Comparison of ENCODE assay signal across 1 cellular context in the genomic region with DNA sequence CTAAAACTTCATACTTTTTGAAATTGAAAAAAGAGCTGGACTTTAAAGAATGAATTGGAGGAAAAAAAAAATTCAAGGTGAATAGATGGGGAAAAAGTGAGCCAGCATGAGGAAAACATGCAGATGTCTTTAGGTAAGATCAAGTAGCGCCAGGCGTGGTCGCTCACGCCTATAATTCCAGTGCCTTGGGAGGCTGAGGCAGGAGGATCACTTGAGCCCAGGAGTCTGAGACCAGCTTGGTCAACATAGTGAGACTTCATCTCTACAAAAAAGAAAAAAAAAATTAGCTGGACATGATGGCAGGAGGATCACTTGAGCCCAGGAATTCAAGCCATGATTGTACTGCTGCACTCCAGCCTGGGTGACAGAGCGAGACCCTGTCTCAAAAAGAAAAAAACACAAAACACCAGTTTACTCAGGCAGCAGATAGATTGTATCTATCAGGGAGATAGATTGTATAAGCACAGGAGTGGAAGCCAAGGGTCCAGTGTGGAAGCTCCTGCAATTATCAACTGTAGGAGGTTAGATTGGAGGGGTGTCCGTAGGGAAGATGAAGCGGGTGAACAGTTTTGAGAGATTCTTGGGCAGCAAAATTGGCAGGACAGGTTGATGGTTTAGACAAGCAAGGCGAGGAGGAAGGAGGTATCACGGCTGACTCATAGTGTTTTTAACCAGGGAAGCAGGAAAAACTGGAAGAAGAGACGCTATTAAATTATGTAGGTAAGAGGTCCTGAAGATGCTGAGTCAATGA.
A peak's percentile ranks its signal among the peaks of the same experiment; 100 is the strongest.
TF ChIP-seq lines count a peak whose summit lies in the region.

No MANE protein-coding gene starts in this region.

TF ChIP-seq in K562, 482 proteins besides CTCF, POLR2A, EP300 and RAD21 (continued from another document):
- TF ChIP-seq, protein P1, sequence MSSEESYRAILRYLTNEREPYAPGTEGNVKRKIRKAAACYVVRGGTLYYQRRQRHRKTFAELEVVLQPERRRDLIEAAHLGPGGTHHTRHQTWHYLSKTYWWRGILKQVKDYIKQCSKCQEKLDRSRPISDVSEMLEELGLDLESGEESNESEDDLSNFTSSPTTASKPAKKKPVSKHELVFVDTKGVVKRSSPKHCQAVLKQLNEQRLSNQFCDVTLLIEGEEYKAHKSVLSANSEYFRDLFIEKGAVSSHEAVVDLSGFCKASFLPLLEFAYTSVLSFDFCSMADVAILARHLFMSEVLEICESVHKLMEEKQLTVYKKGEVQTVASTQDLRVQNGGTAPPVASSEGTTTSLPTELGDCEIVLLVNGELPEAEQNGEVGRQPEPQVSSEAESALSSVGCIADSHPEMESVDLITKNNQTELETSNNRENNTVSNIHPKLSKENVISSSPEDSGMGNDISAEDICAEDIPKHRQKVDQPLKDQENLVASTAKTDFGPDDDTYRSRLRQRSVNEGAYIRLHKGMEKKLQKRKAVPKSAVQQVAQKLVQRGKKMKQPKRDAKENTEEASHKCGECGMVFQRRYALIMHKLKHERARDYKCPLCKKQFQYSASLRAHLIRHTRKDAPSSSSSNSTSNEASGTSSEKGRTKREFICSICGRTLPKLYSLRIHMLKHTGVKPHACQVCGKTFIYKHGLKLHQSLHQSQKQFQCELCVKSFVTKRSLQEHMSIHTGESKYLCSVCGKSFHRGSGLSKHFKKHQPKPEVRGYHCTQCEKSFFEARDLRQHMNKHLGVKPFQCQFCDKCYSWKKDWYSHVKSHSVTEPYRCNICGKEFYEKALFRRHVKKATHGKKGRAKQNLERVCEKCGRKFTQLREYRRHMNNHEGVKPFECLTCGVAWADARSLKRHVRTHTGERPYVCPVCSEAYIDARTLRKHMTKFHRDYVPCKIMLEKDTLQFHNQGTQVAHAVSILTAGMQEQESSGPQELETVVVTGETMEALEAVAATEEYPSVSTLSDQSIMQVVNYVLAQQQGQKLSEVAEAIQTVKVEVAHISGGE (CRISPR knock-in tag; IDR thresholded peaks at IDR 0.05) = peak in 1 of 3 experiments; percentile 85; a peak in 2 of 6 replicates
- no peak for TF ChIP-seq CAMTA2 (CRISPR knock-in tag; conservative IDR thresholded peaks at IDR 0.05)
- no peak for TF ChIP-seq ZNF134 (CRISPR knock-in tag; conservative IDR thresholded peaks at IDR 0.05)
- TF ChIP-seq, protein P2, sequence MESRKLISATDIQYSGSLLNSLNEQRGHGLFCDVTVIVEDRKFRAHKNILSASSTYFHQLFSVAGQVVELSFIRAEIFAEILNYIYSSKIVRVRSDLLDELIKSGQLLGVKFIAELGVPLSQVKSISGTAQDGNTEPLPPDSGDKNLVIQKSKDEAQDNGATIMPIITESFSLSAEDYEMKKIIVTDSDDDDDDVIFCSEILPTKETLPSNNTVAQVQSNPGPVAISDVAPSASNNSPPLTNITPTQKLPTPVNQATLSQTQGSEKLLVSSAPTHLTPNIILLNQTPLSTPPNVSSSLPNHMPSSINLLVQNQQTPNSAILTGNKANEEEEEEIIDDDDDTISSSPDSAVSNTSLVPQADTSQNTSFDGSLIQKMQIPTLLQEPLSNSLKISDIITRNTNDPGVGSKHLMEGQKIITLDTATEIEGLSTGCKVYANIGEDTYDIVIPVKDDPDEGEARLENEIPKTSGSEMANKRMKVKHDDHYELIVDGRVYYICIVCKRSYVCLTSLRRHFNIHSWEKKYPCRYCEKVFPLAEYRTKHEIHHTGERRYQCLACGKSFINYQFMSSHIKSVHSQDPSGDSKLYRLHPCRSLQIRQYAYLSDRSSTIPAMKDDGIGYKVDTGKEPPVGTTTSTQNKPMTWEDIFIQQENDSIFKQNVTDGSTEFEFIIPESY (CRISPR knock-in tag; IDR thresholded peaks at IDR 0.05) = 0 out of 2 replicates have a peak, but pooled peaks have one; percentile 18
- TF ChIP-seq ELF2 (CRISPR knock-in tag; IDR thresholded peaks at IDR 0.05) = no peak
- TF ChIP-seq NFRKB (IDR thresholded peaks at IDR 0.05; ENCODE audit: low read depth) = no peak
- TF ChIP-seq, protein P3, sequence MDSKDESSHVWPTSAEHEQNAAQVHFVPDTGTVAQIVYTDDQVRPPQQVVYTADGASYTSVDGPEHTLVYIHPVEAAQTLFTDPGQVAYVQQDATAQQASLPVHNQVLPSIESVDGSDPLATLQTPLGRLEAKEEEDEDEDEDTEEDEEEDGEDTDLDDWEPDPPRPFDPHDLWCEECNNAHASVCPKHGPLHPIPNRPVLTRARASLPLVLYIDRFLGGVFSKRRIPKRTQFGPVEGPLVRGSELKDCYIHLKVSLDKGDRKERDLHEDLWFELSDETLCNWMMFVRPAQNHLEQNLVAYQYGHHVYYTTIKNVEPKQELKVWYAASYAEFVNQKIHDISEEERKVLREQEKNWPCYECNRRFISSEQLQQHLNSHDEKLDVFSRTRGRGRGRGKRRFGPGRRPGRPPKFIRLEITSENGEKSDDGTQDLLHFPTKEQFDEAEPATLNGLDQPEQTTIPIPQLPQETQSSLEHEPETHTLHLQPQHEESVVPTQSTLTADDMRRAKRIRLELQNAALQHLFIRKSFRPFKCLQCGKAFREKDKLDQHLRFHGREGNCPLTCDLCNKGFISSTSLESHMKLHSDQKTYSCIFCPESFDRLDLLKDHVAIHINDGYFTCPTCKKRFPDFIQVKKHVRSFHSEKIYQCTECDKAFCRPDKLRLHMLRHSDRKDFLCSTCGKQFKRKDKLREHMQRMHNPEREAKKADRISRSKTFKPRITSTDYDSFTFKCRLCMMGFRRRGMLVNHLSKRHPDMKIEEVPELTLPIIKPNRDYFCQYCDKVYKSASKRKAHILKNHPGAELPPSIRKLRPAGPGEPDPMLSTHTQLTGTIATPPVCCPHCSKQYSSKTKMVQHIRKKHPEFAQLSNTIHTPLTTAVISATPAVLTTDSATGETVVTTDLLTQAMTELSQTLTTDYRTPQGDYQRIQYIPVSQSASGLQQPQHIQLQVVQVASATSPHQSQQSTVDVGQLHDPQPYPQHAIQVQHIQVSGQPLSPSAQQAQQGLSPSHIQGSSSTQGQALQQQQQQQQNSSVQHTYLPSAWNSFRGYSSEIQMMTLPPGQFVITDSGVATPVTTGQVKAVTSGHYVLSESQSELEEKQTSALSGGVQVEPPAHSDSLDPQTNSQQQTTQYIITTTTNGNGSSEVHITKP (IDR thresholded peaks at IDR 0.05; ENCODE audit: partially characterized antibody) = no peak
- TF ChIP-seq, protein P4, sequence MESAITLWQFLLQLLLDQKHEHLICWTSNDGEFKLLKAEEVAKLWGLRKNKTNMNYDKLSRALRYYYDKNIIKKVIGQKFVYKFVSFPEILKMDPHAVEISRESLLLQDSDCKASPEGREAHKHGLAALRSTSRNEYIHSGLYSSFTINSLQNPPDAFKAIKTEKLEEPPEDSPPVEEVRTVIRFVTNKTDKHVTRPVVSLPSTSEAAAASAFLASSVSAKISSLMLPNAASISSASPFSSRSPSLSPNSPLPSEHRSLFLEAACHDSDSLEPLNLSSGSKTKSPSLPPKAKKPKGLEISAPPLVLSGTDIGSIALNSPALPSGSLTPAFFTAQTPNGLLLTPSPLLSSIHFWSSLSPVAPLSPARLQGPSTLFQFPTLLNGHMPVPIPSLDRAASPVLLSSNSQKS (CRISPR knock-in tag; IDR thresholded peaks at IDR 0.05) = no peak
- TF ChIP-seq ZNF766 (CRISPR knock-in tag; conservative IDR thresholded peaks at IDR 0.05) = no peak
- no peak for TF ChIP-seq ZC3H11A (IDR thresholded peaks at IDR 0.05; ENCODE audit: low read depth, low read length)
- TF ChIP-seq, protein P5, sequence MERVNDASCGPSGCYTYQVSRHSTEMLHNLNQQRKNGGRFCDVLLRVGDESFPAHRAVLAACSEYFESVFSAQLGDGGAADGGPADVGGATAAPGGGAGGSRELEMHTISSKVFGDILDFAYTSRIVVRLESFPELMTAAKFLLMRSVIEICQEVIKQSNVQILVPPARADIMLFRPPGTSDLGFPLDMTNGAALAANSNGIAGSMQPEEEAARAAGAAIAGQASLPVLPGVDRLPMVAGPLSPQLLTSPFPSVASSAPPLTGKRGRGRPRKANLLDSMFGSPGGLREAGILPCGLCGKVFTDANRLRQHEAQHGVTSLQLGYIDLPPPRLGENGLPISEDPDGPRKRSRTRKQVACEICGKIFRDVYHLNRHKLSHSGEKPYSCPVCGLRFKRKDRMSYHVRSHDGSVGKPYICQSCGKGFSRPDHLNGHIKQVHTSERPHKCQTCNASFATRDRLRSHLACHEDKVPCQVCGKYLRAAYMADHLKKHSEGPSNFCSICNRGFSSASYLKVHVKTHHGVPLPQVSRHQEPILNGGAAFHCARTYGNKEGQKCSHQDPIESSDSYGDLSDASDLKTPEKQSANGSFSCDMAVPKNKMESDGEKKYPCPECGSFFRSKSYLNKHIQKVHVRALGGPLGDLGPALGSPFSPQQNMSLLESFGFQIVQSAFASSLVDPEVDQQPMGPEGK (CRISPR knock-in tag; IDR thresholded peaks at IDR 0.05; ENCODE audit: borderline replicate concordance) = no peak
- TF ChIP-seq RFX1 (IDR thresholded peaks at IDR 0.05) = 0 out of 2 replicates have a peak, but pooled peaks have one; percentile 9
- TF ChIP-seq EWSR1 (IDR thresholded peaks at IDR 0.05; ENCODE audit: borderline replicate concordance, low read depth, partially characterized antibody) = peak; percentile 86
- TF ChIP-seq KDM2B (CRISPR knock-in tag; IDR thresholded peaks at IDR 0.05) = no peak
- TF ChIP-seq GABPB2 (CRISPR knock-in tag; conservative IDR thresholded peaks at IDR 0.05) = no peak
- no peak for TF ChIP-seq BRCA1 (IDR thresholded peaks at IDR 0.05)
- TF ChIP-seq BRCA1 (CRISPR knock-in tag; IDR thresholded peaks at IDR 0.05) = no peak
- no peak for TF ChIP-seq ARID2 (IDR thresholded peaks at IDR 0.05)
- TF ChIP-seq, protein P6, sequence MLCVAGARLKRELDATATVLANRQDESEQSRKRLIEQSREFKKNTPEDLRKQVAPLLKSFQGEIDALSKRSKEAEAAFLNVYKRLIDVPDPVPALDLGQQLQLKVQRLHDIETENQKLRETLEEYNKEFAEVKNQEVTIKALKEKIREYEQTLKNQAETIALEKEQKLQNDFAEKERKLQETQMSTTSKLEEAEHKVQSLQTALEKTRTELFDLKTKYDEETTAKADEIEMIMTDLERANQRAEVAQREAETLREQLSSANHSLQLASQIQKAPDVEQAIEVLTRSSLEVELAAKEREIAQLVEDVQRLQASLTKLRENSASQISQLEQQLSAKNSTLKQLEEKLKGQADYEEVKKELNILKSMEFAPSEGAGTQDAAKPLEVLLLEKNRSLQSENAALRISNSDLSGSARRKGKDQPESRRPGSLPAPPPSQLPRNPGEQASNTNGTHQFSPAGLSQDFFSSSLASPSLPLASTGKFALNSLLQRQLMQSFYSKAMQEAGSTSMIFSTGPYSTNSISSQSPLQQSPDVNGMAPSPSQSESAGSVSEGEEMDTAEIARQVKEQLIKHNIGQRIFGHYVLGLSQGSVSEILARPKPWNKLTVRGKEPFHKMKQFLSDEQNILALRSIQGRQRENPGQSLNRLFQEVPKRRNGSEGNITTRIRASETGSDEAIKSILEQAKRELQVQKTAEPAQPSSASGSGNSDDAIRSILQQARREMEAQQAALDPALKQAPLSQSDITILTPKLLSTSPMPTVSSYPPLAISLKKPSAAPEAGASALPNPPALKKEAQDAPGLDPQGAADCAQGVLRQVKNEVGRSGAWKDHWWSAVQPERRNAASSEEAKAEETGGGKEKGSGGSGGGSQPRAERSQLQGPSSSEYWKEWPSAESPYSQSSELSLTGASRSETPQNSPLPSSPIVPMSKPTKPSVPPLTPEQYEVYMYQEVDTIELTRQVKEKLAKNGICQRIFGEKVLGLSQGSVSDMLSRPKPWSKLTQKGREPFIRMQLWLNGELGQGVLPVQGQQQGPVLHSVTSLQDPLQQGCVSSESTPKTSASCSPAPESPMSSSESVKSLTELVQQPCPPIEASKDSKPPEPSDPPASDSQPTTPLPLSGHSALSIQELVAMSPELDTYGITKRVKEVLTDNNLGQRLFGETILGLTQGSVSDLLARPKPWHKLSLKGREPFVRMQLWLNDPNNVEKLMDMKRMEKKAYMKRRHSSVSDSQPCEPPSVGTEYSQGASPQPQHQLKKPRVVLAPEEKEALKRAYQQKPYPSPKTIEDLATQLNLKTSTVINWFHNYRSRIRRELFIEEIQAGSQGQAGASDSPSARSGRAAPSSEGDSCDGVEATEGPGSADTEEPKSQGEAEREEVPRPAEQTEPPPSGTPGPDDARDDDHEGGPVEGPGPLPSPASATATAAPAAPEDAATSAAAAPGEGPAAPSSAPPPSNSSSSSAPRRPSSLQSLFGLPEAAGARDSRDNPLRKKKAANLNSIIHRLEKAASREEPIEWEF (CRISPR knock-in tag; IDR thresholded peaks at IDR 0.05) = 0 out of 2 replicates have a peak, but pooled peaks have one; percentile 47
- no peak for TF ChIP-seq TAF15 (IDR thresholded peaks at IDR 0.05; ENCODE audit: low read depth, low read length)
- TF ChIP-seq SNRNP70 (optimal IDR thresholded peaks at IDR 0.05; ENCODE audit: low read depth, low read length) = no peak
- no peak for TF ChIP-seq ZNF316 (IDR thresholded peaks at IDR 0.05)
- TF ChIP-seq, protein P7, sequence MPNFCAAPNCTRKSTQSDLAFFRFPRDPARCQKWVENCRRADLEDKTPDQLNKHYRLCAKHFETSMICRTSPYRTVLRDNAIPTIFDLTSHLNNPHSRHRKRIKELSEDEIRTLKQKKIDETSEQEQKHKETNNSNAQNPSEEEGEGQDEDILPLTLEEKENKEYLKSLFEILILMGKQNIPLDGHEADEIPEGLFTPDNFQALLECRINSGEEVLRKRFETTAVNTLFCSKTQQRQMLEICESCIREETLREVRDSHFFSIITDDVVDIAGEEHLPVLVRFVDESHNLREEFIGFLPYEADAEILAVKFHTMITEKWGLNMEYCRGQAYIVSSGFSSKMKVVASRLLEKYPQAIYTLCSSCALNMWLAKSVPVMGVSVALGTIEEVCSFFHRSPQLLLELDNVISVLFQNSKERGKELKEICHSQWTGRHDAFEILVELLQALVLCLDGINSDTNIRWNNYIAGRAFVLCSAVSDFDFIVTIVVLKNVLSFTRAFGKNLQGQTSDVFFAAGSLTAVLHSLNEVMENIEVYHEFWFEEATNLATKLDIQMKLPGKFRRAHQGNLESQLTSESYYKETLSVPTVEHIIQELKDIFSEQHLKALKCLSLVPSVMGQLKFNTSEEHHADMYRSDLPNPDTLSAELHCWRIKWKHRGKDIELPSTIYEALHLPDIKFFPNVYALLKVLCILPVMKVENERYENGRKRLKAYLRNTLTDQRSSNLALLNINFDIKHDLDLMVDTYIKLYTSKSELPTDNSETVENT (CRISPR knock-in tag; IDR thresholded peaks at IDR 0.05) = no peak
- TF ChIP-seq ZNF717 (CRISPR knock-in tag; IDR thresholded peaks at IDR 0.05) = no peak
